ENCODE assay signal across 21 cellular contexts in the genomic region with DNA sequence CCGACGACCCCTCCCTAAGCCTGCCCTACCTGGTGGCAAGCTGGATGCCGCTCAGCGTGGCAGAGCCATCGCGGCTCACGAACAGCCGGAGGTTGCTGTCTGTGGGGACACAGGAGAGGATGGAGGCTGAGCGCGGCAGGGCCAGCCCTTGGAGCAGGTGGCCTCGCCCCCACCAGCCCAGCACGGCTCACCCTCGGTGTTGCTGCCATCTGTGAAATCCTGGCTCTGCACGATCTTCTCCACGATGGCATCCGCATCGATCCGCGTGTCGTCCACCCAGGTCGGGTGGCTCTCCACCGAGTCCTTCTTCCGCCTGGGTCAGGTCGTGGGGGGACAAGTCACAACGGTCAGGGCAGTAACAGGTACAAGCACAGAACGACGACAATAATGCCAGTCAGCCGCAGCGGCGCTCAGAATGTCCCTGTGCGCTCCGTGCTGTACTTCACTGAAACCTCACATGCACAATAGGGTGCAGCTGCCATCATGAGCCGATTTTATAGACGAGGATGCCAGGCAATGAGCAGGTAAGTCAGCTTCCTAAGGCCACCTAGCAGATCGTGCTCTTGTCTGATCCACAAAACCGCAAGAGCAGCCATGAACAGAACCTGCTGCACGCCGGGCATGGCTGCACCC. TPM values are rescaled to one million over a fixed set of nuclear protein-coding genes. Genes with fewer than 3 reads are reported as not detected.
DNase-seq lines count a peak whose midpoint lies in the region; ATAC-seq and TF ChIP-seq lines count a peak whose summit lies in the region.
"Had no signal": no experiment of that assay in that cellular context is flagged by ENCODE, and none has a peak within 500 bp of the region (broad histone marks: within the 10 kb centered on the region; RNA-seq: fewer than 3 reads in every experiment).

No MANE protein-coding gene starts in this region.

- H3K27ac ChIP-seq in CD4-positive, CD25-positive, alpha-beta regulatory T cell (ENCODE audit: insufficient read depth, low read length, poor library complexity, severe bottlenecking): no peak overlapping the region
- 0 out of 2 replicates have a peak overlapping the region, but pooled peaks have one; percentile 92 for H3K27ac ChIP-seq in GM23338 (ENCODE audit: low read depth)
- H3K27ac ChIP-seq in esophagus squamous epithelium: peak overlapping the region in 3 of 4 donors; percentile 29 to 56 (median 39)
- H3K27ac ChIP-seq: body of pancreas, gastrocnemius medialis, prostate gland had no signal

- ATAC-seq in CD4-positive, CD25-positive, alpha-beta regulatory T cell (ENCODE audit: low read depth in 2 of 2): no peak
- ATAC-seq in GM23338 (no peak), GM21360 (IDR thresholded peaks at IDR 0.05; ENCODE audit: unreplicated experiment) (no peak), HG02973 (IDR thresholded peaks at IDR 0.05; ENCODE audit: unreplicated experiment) (no peak)

- H3K27ac Mint-ChIP-seq in CD4-positive, CD25-positive, alpha-beta regulatory T cell: peak overlapping the region in 2 of 3 donors; percentile 49 to 92
- H3K27ac Mint-ChIP-seq in GM23338: no peak overlapping the region
- H3K27ac Mint-ChIP-seq: nephron progenitor cell had no signal

- H3F3A ChIP-seq in GM23338 (replicated peaks; ENCODE audit: low read depth): peaks cover 22% of the 10 kb centered on the region

- peaks cover 31% of the 10 kb centered on the region for H3K36me3 Mint-ChIP-seq in CD4-positive, CD25-positive, alpha-beta regulatory T cell
- peaks cover 43% of the 10 kb centered on the region for H3K36me3 Mint-ChIP-seq in GM23338 (ENCODE audit: low read depth)

- peaks cover 24% of the 10 kb centered on the region for H3K4me1 ChIP-seq in CD4-positive, CD25-positive, alpha-beta regulatory T cell (ENCODE audit: control insufficient read depth, insufficient read depth, low read length, poor library complexity, severe bottlenecking)
- peaks cover 19% of the 10 kb centered on the region for H3K4me1 ChIP-seq in GM23338 (ENCODE audit: insufficient read depth)
- peaks cover 0 to 48% (median 3%) of the 10 kb centered on the region in 3 donors for H3K4me1 ChIP-seq in esophagus squamous epithelium
- H3K4me1 ChIP-seq: prostate gland had no signal

- DNase-seq in CD4-positive, CD25-positive, alpha-beta regulatory T cell: no peak
- DNase-seq in GM23338 (ENCODE audit: low spot score): no peak
- DNase-seq in esophagus squamous epithelium (lab: John Stamatoyannopoulos, UW): no peak
- no peak for DNase-seq in stimulated activated naive CD4-positive, alpha-beta T cell (lab: John Stamatoyannopoulos, UW)
- DNase-seq: activated CD4-positive, CD25-positive, alpha-beta regulatory T cell; activated gamma-delta T cell; body of pancreas; COR-L47; dermis blood vessel endothelial cell; EL; gastrocnemius medialis; H7; mesendoderm; NCI-H1436; nephron progenitor cell; small intestine; stimulated activated CD4-positive, alpha-beta T cell treated with anti-CD3 and anti-CD28 coated beads, Interleukin-4, amount 100 ng/mL, for 4 hours; testis had no signal

- WGBS in esophagus squamous epithelium, 2 donors: 87% methylated on average over 24 of the region's 38 CpGs; no CpG with 5 or more reads in 1 of the 2 donors

- no peaks in the 10 kb centered on the region for H3K27me3 Mint-ChIP-seq in CD4-positive, CD25-positive, alpha-beta regulatory T cell
- peaks cover 26% of the 10 kb centered on the region for H3K27me3 Mint-ChIP-seq in GM23338 (ENCODE audit: insufficient read depth, low read depth, poor library complexity)

- no peaks in the 10 kb centered on the region for H3K27me3 ChIP-seq in CD4-positive, CD25-positive, alpha-beta regulatory T cell (ENCODE audit: control insufficient read depth, insufficient read depth, low read length)
- H3K27me3 ChIP-seq in GM23338 (ENCODE audit: insufficient read depth): no peaks in the 10 kb centered on the region
- no peaks in the 10 kb centered on the region for H3K27me3 ChIP-seq in esophagus squamous epithelium
- H3K27me3 ChIP-seq: body of pancreas, gastrocnemius medialis, testis had no signal

- H3K9me3 Mint-ChIP-seq in CD4-positive, CD25-positive, alpha-beta regulatory T cell: no peaks in the 10 kb centered on the region
- H3K9me3 Mint-ChIP-seq in GM23338: no peaks in the 10 kb centered on the region
- H3K9me3 Mint-ChIP-seq: nephron progenitor cell had no signal

- intact Hi-C loops in esophagus squamous epithelium (cut with DNase I): loop anchor here (10.0 kb wide), 1 partner anchor 160 kb away; no protein-coding TSS in a partner anchor

- no peak overlapping the region for H3K4me3 ChIP-seq in CD4-positive, CD25-positive, alpha-beta regulatory T cell (ENCODE audit: low read depth, low read length)
- H3K4me3 ChIP-seq in GM23338 (no peak overlapping the region), esophagus squamous epithelium (no peak overlapping the region)
- H3K4me3 ChIP-seq: body of pancreas, gastrocnemius medialis, prostate gland, testis had no signal

- H4K20me1 ChIP-seq in GM23338 (replicated peaks; ENCODE audit: insufficient read depth): no peaks in the 10 kb centered on the region; the same call in 1 of the 2 replicates

- peak overlapping the region in 2 of 4 donors; percentile 38 to 52 for H3K4me3 Mint-ChIP-seq in CD4-positive, CD25-positive, alpha-beta regulatory T cell
- no peak overlapping the region for H3K4me3 Mint-ChIP-seq in GM23338
- H3K4me3 Mint-ChIP-seq: nephron progenitor cell had no signal

- H3K4me2 ChIP-seq in GM23338: no peak overlapping the region

- H3K4me1 Mint-ChIP-seq in CD4-positive, CD25-positive, alpha-beta regulatory T cell: peaks cover 0 to 54% (median 22%) of the 10 kb centered on the region in 4 donors
- peaks cover 33% of the 10 kb centered on the region for H3K4me1 Mint-ChIP-seq in GM23338

- peaks cover 94% of the 10 kb centered on the region for H3K36me3 ChIP-seq in CD4-positive, CD25-positive, alpha-beta regulatory T cell (ENCODE audit: control insufficient read depth, insufficient read depth, low read length)
- H3K36me3 ChIP-seq in GM23338 (ENCODE audit: insufficient read depth) (no peaks in the 10 kb centered on the region), esophagus squamous epithelium (peaks cover 29 to 93% (median 33%) of the 10 kb centered on the region in 3 donors)

- no peak overlapping the region for H2AFZ ChIP-seq in GM23338

- H3K9me2 ChIP-seq in GM23338 (ENCODE audit: insufficient read depth): no peaks in the 10 kb centered on the region

- TF ChIP-seq CTCF in GM23338 (conservative IDR thresholded peaks at IDR 0.05; ENCODE audit: low read depth in 2 of 2) (no peak), esophagus squamous epithelium (IDR thresholded peaks at IDR 0.05) (no peak)

- no peaks in the 10 kb centered on the region for H3K9me3 ChIP-seq in CD4-positive, CD25-positive, alpha-beta regulatory T cell (ENCODE audit: control insufficient read depth in 2 of 2, low read length in 2 of 2)
- H3K9me3 ChIP-seq in esophagus squamous epithelium: no peaks in the 10 kb centered on the region
- H3K9me3 ChIP-seq: body of pancreas, gastrocnemius medialis, prostate gland, testis had no signal

- H3K79me2 ChIP-seq in GM23338 (replicated peaks; ENCODE audit: insufficient read depth): no peaks in the 10 kb centered on the region

- TF ChIP-seq POLR2A in esophagus squamous epithelium (IDR thresholded peaks at IDR 0.05): no peak

RNA-seq across cellular contexts. Expression of a gene that starts 7.0 kb away (rescaled TPM):
- 35.7 TPM for total RNA-seq in CD4-positive, CD25-positive, alpha-beta regulatory T cell
- polyA plus RNA-seq in CD4-positive, CD25-positive, alpha-beta regulatory T cell: 10 to 100 TPM; 27.5 to 30.6 (median 29.7) TPM
- total RNA-seq in GM23338 (2014; rRNA removed; shearing (Covaris generic)): 29.0 and 36.6 TPM in 2 replicates
- 92.2 and 92.4 TPM in 2 replicates for polyA plus RNA-seq in GM23338 (2016; fragmentation: Nextera tagmentation; extraction: Ambion mirVana)
- 10 to 100 TPM; 12.5 to 18.5 (median 15.7) TPM for total RNA-seq in esophagus squamous epithelium

RNA-seq across cellular contexts. Expression of a gene that starts 14.1 kb away (rescaled TPM):
- total RNA-seq in CD4-positive, CD25-positive, alpha-beta regulatory T cell: 3.3 TPM
- polyA plus RNA-seq in CD4-positive, CD25-positive, alpha-beta regulatory T cell: 1 to 10 TPM in 1 of 4 donors, under 1 TPM in 2, not detected in 1; 0.22 to 1.1 (median 0.81) TPM
- total RNA-seq in GM23338 (2014; rRNA removed; shearing (Covaris generic)): 7.5 and 13.4 TPM in 2 replicates
- 19.5 and 25.1 TPM in 2 replicates for polyA plus RNA-seq in GM23338 (2016; fragmentation: Nextera tagmentation; extraction: Ambion mirVana)
- total RNA-seq in esophagus squamous epithelium: 1 to 10 TPM in 3 of 4 donors, not detected in 1; 3.1 to 4.6 (median 3.6) TPM

RNA-seq across cellular contexts. Expression of a gene that starts 27.9 kb away (rescaled TPM):
- total RNA-seq in CD4-positive, CD25-positive, alpha-beta regulatory T cell: 31.6 TPM
- 10 to 100 TPM; 23.1 to 23.8 (median 23.7) TPM for polyA plus RNA-seq in CD4-positive, CD25-positive, alpha-beta regulatory T cell
- total RNA-seq in GM23338 (2014; rRNA removed; shearing (Covaris generic)): 35.3 and 39.1 TPM in 2 replicates
- 7.9 and 8.1 TPM in 2 replicates for polyA plus RNA-seq in GM23338 (2016; fragmentation: Nextera tagmentation; extraction: Ambion mirVana)
- total RNA-seq in esophagus squamous epithelium: 10 to 100 TPM; 12.5 to 33.0 (median 23.8) TPM

RNA-seq across cellular contexts. Expression of a gene that starts 36.1 kb away (rescaled TPM):
- total RNA-seq in CD4-positive, CD25-positive, alpha-beta regulatory T cell: 402 TPM
- 100 to 1,000 TPM; 140 to 190 (median 177) TPM for polyA plus RNA-seq in CD4-positive, CD25-positive, alpha-beta regulatory T cell
- 21.5 and 22.4 TPM in 2 replicates for total RNA-seq in GM23338 (2014; rRNA removed; shearing (Covaris generic))
- 11.2 and 11.5 TPM in 2 replicates for polyA plus RNA-seq in GM23338 (2016; fragmentation: Nextera tagmentation; extraction: Ambion mirVana)
- total RNA-seq in esophagus squamous epithelium: 10 to 100 TPM; 16.9 to 65.0 (median 24.0) TPM

RNA-seq across cellular contexts. Expression of a gene that starts 45.3 kb away (rescaled TPM):
- total RNA-seq in CD4-positive, CD25-positive, alpha-beta regulatory T cell: 136 TPM
- polyA plus RNA-seq in CD4-positive, CD25-positive, alpha-beta regulatory T cell: 10 to 100 TPM; 43.7 to 50.5 (median 47.9) TPM
- 39.2 and 46.3 TPM in 2 replicates for total RNA-seq in GM23338 (2014; rRNA removed; shearing (Covaris generic))
- polyA plus RNA-seq in GM23338 (2016; fragmentation: Nextera tagmentation; extraction: Ambion mirVana): 20.7 and 21.5 TPM in 2 replicates
- total RNA-seq in esophagus squamous epithelium: 10 to 100 TPM; 14.5 to 69.4 (median 26.1) TPM
